Comparison of ENCODE assay signal across 10 cellular contexts in the genomic region with DNA sequence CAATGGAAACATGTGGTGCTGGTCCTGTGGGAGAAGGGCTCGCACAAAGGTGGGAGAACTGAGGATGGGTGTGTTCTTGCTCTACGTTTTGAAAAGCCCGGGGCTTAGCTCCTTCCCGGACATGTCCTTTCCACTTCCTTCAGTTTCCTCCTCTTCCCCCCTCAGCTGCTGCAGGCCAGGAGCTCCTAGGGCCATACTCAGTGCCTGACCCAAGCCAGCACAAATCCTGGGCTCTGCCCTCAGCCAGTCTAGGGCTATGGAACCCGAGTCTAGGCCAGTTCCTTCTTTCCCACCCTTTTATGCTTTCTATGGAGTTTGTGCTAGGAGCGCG. TPM values are rescaled to one million over a fixed set of nuclear protein-coding genes. Genes with fewer than 3 reads are reported as not detected.
DNase-seq lines count a peak whose midpoint lies in the region; ATAC-seq, FAIRE-seq and TF ChIP-seq lines count a peak whose summit lies in the region.
"Had no signal": no experiment of that assay in that cellular context is flagged by ENCODE, and none has a peak within 500 bp of the region (broad histone marks: within the 10 kb centered on the region; RNA-seq: fewer than 3 reads in every experiment).

No MANE protein-coding gene starts in this region.

- H3K27me3 ChIP-seq in cardiac muscle cell (peaks cover 92% of the 10 kb centered on the region), H1 (replicated peaks in 1 of 4; ENCODE audit: control insufficient read depth in 3 of 4, extremely low read depth in 1 of 4, insufficient read depth in 3 of 4, low read length in 3 of 4) (peaks cover 63 to 86% (median 81%) of the 10 kb centered on the region in 4 experiments), vagina (no peaks in the 10 kb centered on the region)
- H3K27me3 ChIP-seq in naive thymus-derived CD4-positive, alpha-beta T cell (ENCODE audit: control insufficient read depth in 2 of 2, insufficient read depth in 2 of 2, low read length in 2 of 2), result peaks cover 4 to 5% of the 10 kb centered on the region in 2 donors

- H3K36me3 ChIP-seq in cardiac muscle cell, result no peaks in the 10 kb centered on the region
- H3K36me3 ChIP-seq in H1 (ENCODE audit: control insufficient read depth in 2 of 4, insufficient read depth in 4 of 4, low read length in 3 of 4), result peaks cover 0 to 19% (median 0%) of the 10 kb centered on the region in 4 experiments; a peak in 1 of 8 replicates
- no peaks in the 10 kb centered on the region for H3K36me3 ChIP-seq in naive thymus-derived CD4-positive, alpha-beta T cell (ENCODE audit: control insufficient read depth in 2 of 3, insufficient read depth in 3 of 3, low read length in 3 of 3)
- H3K36me3 ChIP-seq in vagina, result no peaks in the 10 kb centered on the region

- H3K4me1 Mint-ChIP-seq in naive thymus-derived CD4-positive, alpha-beta T cell, result peaks cover 5 to 46% (median 33%) of the 10 kb centered on the region in 7 donors

- H3K56ac ChIP-seq in H1 (replicated peaks; ENCODE audit: insufficient read length, low read depth, low read length), result no peak overlapping the region

- TF ChIP-seq RAD21 in H1 (IDR thresholded peaks at IDR 0.05 in 1 of 2, conservative IDR thresholded peaks at IDR 0.05 in 1 of 2; ENCODE audit: low read depth in 2 of 2, low read length in 2 of 2), result no peak

- peaks cover 61 to 82% (median 73%) of the 10 kb centered on the region in 5 donors for H3K27me3 Mint-ChIP-seq in naive thymus-derived CD4-positive, alpha-beta T cell

- no peak overlapping the region for H2BK5ac ChIP-seq in H1 (ENCODE audit: low read depth, low read length)

- 16% methylated on average over 7 of the region's 7 CpGs; no CpG with 5 or more reads in 1 of the 2 experiments for WGBS in H1 (ENCODE audit: extremely low coverage in 1 of 2, insufficient coverage in 1 of 2, insufficient read length in 1 of 2, insufficient replicate concordance in 2 of 2, low coverage in 1 of 2, low lambda C conversion rate in 2 of 2, missing lambda C conversion rate in 1 of 2), 2 experiments

- no peaks in the 10 kb centered on the region for H3K79me1 ChIP-seq in H1 (ENCODE audit: low read depth, low read length)

- no peak overlapping the region for H4K91ac ChIP-seq in H1 (replicated peaks; ENCODE audit: insufficient read length, low read length)

- H3K36me3 Mint-ChIP-seq in naive thymus-derived CD4-positive, alpha-beta T cell, result peaks cover 0 to 5% (median 0%) of the 10 kb centered on the region in 5 donors

- H3K27ac ChIP-seq in cardiac muscle cell, result no peak overlapping the region
- H3K27ac ChIP-seq in H1 (ENCODE audit: low read depth, low read length), result no peak overlapping the region
- no peak overlapping the region for H3K27ac ChIP-seq in naive thymus-derived CD4-positive, alpha-beta T cell (ENCODE audit: low read depth, low read length)
- H3K27ac ChIP-seq in vagina, result peak overlapping the region; percentile 89
- H3K27ac ChIP-seq: BLaER1 treated with 17β-estradiol and CSF1 and Interleukin-3, amounts not matched to agents 10 nM and 100 nM had no signal

- no peak overlapping the region for H3K9ac ChIP-seq in H1 (replicated peaks in 1 of 4; ENCODE audit: extremely low read depth in 1 of 4, low read depth in 3 of 4, low read length in 3 of 4)
- H3K9ac ChIP-seq: BLaER1 treated with 17β-estradiol and CSF1 and Interleukin-3, amounts not matched to agents 10 nM and 100 nM had no signal

- no peak for TF ChIP-seq POLR2A in H1 (IDR thresholded peaks at IDR 0.05; ENCODE audit: control extremely low read depth in 1 of 2, low read depth in 2 of 2, low read length in 2 of 2)
- no peak for TF ChIP-seq POLR2A in vagina (IDR thresholded peaks at IDR 0.05)

- intact Hi-C loops in left cardiac atrium (cut with DNase I) (no loop called here), vagina (cut with DNase I) (no loop called here)
- intact Hi-C loops in naive thymus-derived CD4-positive, alpha-beta T cell (cut with micrococcal nuclease), result loop anchor here in 1 of 2 donors (2.0 to 5.0 kb wide), 2 partner anchors 78 to 157 kb away; no protein-coding TSS in a partner anchor

- peak overlapping the region in 8 of 10 donors; percentile 27 to 82 (median 56) for H3K4me3 Mint-ChIP-seq in naive thymus-derived CD4-positive, alpha-beta T cell

- no peak overlapping the region for H4K5ac ChIP-seq in H1 (ENCODE audit: insufficient read length, low read depth, low read length)

- H4K8ac ChIP-seq in H1 (ENCODE audit: extremely low read depth, insufficient read depth, low read length), result no peak overlapping the region

- H3K27ac Mint-ChIP-seq in naive thymus-derived CD4-positive, alpha-beta T cell, result peak overlapping the region in 2 of 9 donors; percentile 23 to 38

- H3K4me2 ChIP-seq in H1 (ENCODE audit: insufficient read depth in 1 of 2, low read depth in 2 of 2, low read length in 2 of 2), result peak overlapping the region; percentile 85 to 95
- H3K4me2 ChIP-seq: BLaER1 treated with 17β-estradiol and CSF1 and Interleukin-3, amounts not matched to agents 10 nM and 100 nM had no signal

- peak overlapping the region; percentile 26 for H3K4me3 ChIP-seq in cardiac muscle cell
- H3K4me3 ChIP-seq in H1 (ENCODE audit: extremely low read depth in 1 of 4, insufficient read depth in 2 of 4, low read depth in 3 of 4, low read length in 4 of 4), result peak overlapping the region; percentile 27 to 64 (median 36); a peak in 7 of 8 replicates
- no peak overlapping the region for H3K4me3 ChIP-seq in naive thymus-derived CD4-positive, alpha-beta T cell (ENCODE audit: low read length)
- peak overlapping the region; percentile 54 to 59 for H3K4me3 ChIP-seq in vagina

- peaks cover 12% of the 10 kb centered on the region for H3K23me2 ChIP-seq in H1 (ENCODE audit: low read depth, low read length)

- FAIRE-seq in H1 (lab: Jason Lieb, UNC), result no peak
- FAIRE-seq: GM18507 had no signal

- no peak overlapping the region for H3K23ac ChIP-seq in H1 (ENCODE audit: insufficient read length)

- H3K4ac ChIP-seq in H1 (replicated peaks; ENCODE audit: insufficient read length, low read depth, low read length), result no peak overlapping the region

- H2AK5ac ChIP-seq in H1 (ENCODE audit: low read depth, low read length), result no peak overlapping the region

- no peaks in the 10 kb centered on the region for H3K79me2 ChIP-seq in H1 (ENCODE audit: control insufficient read depth in 1 of 2, insufficient read depth in 2 of 2, low read length in 2 of 2)

- DNase-seq in cardiac muscle cell (ENCODE audit: low read depth in 1 of 2, low spot score in 1 of 2) (peak in 1 of 2 donors; percentile 17), left cardiac atrium (no peak), H1 (ENCODE audit: low read depth in 1 of 2, low spot score in 2 of 2) (no peak), vagina (ENCODE audit: extremely low spot score in 2 of 2) (no peak), NCI-H748 treated with DMSO at 0.1 percent for 48 hours (lab: John Stamatoyannopoulos, UW) (no peak)
- DNase-seq in naive thymus-derived CD4-positive, alpha-beta T cell, result no peak
- no peak for DNase-seq in stimulated activated CD4-positive, alpha-beta T cell treated with anti-CD3 and anti-CD28 coated beads, Interleukin-1b, Interleukin-23, amount 100 ng/mL, for 48 hours

- H3K9me3 ChIP-seq in cardiac muscle cell (ENCODE audit: low read depth) (no peaks in the 10 kb centered on the region), H1 (ENCODE audit: insufficient read depth in 2 of 2, low read depth in 1 of 2, low read length in 1 of 2) (no peaks in the 10 kb centered on the region), vagina (no peaks in the 10 kb centered on the region)
- H3K9me3 ChIP-seq in naive thymus-derived CD4-positive, alpha-beta T cell (ENCODE audit: control insufficient read depth in 2 of 3, low read length in 3 of 3), result no peaks in the 10 kb centered on the region

- H4K20me1 ChIP-seq in H1 (replicated peaks in 1 of 2; ENCODE audit: control insufficient read depth in 1 of 2, insufficient read depth in 2 of 2, low read length in 2 of 2), result peaks cover 6 to 26% of the 10 kb centered on the region in 2 experiments
- H4K20me1 ChIP-seq: BLaER1 treated with 17β-estradiol and CSF1 and Interleukin-3, amounts not matched to agents 10 nM and 100 nM had no signal

- ATAC-seq in left cardiac atrium (no peak), GM21526 (IDR thresholded peaks at IDR 0.05; ENCODE audit: low FRiP score, unreplicated experiment) (no peak)
- ATAC-seq in naive thymus-derived CD4-positive, alpha-beta T cell, result no peak

- POLR2A ChIA-PET in H1 (lab: Charles Lee; ENCODE audit: partially characterized antibody), result interaction anchor here (1.2 to 3.0 kb wide), 6 partner anchors 10 to 160 kb away, joined by 3 to 9 read pairs (median 6); no protein-coding TSS in a partner anchor
- POLR2A ChIA-PET in naive thymus-derived CD4-positive, alpha-beta T cell (lab: Charles Lee), result no interaction called here

- 0 out of 2 replicates have a peak overlapping the region, but pooled peaks have one; percentile 67 for H3K18ac ChIP-seq in H1 (ENCODE audit: extremely low read depth, low read length)

- no peak overlapping the region for H2BK120ac ChIP-seq in H1 (replicated peaks; ENCODE audit: low read depth, low read length)

- H2AFZ ChIP-seq in H1 (ENCODE audit: low read length), result no peak overlapping the region

- H3K4me1 ChIP-seq in cardiac muscle cell (ENCODE audit: low read depth) (peaks cover 7% of the 10 kb centered on the region), H1 (replicated peaks in 1 of 4; ENCODE audit: control insufficient read depth in 3 of 4, insufficient read depth in 4 of 4, low read length in 3 of 4) (peaks cover 0 to 27% (median 13%) of the 10 kb centered on the region in 4 experiments; a peak in 5 of 7 replicates), vagina (peaks cover 52% of the 10 kb centered on the region)
- no peaks in the 10 kb centered on the region for H3K4me1 ChIP-seq in naive thymus-derived CD4-positive, alpha-beta T cell (ENCODE audit: control insufficient read depth in 2 of 2, insufficient read depth in 2 of 2, low read length in 2 of 2)
- H3K4me1 ChIP-seq: BLaER1 treated with 17β-estradiol and CSF1 and Interleukin-3, amounts not matched to agents 10 nM and 100 nM had no signal

- CTCF ChIA-PET in H1 (lab: Charles Lee; ENCODE audit: partially characterized antibody), result interaction anchor here (0.9 to 5.5 kb wide), 5 partner anchors 10 to 484 kb away, joined by 3 to 61 read pairs (median 5); no protein-coding TSS in a partner anchor
- CTCF ChIA-PET in naive thymus-derived CD4-positive, alpha-beta T cell (lab: Charles Lee), result no interaction called here

- TF ChIP-seq CTCF in cardiac muscle cell (IDR thresholded peaks at IDR 0.05; ENCODE audit: low read depth, low read length) (no peak), H1 (IDR thresholded peaks at IDR 0.05; ENCODE audit: control extremely low read depth in 1 of 3, insufficient read depth in 1 of 3, low read depth in 1 of 3, low read length in 3 of 3) (no peak), vagina (IDR thresholded peaks at IDR 0.05) (no peak)

- no peak overlapping the region for H2BK20ac ChIP-seq in H1 (ENCODE audit: low read length)

- no peak overlapping the region for H3K14ac ChIP-seq in H1 (ENCODE audit: insufficient read length)

- 0 out of 2 replicates have a peak overlapping the region, but pooled peaks have one; percentile 68 for H2BK12ac ChIP-seq in H1 (ENCODE audit: low read depth, low read length)

- TF ChIP-seq EP300 in H1 (IDR thresholded peaks at IDR 0.05; ENCODE audit: borderline replicate concordance in 1 of 2, low read depth in 2 of 2, low read length in 2 of 2), result no peak

- no peak overlapping the region for H2BK15ac ChIP-seq in H1 (ENCODE audit: low read length)

- H3K9me3 Mint-ChIP-seq in naive thymus-derived CD4-positive, alpha-beta T cell, result peaks cover 0 to 2% (median 0%) of the 10 kb centered on the region in 11 donors

RNA-seq across cellular contexts. Expression of gene SIX2, which starts 1.4 kb away (rescaled TPM):
- 0.63 and 0.89 TPM in 2 replicates for total RNA-seq in cardiac muscle cell
- polyA plus RNA-seq in cardiac muscle cell, result 0.78 and 1.0 TPM in 2 replicates
- 1 to 10 TPM; 1.0 to 1.3 TPM for total RNA-seq in left cardiac atrium
- 0.84 and 1.0 TPM in 2 replicates for total RNA-seq in H1 (2021; fragmentation: NEBNext Ultra II Directional; extraction: Animal tissue kit (Norgen Biotek cat#: 25700))
- 0.47 and 0.77 TPM in 2 replicates for polyA plus RNA-seq in H1 (2011; rRNA removed)
- 0.87 TPM for polyA plus RNA-seq in H1 (2011; cell fraction: cytosol; rRNA removed)
- polyA plus RNA-seq in H1 (2011; cell fraction: nucleus; rRNA removed), result 0.23 TPM
- polyA plus RNA-seq in H1 (2012, experiment 1 of 2), result 0.19 to 0.31 TPM (median 0.27 TPM) in 4 replicates
- polyA plus RNA-seq in H1 (2012, experiment 2 of 2), result 0.50 TPM
- 0.51 TPM for polyA plus RNA-seq in H1 (2013, experiment 1 of 2)
- 0.59 TPM for polyA plus RNA-seq in H1 (2013, experiment 2 of 2)
- 0.15 and 0.32 TPM in 2 replicates for polyA minus RNA-seq in H1 (2011; rRNA and poly(A)+ RNA removed)
- polyA minus RNA-seq in H1 (2011; cell fraction: cytosol; rRNA and poly(A)+ RNA removed), result 0.66 TPM
- polyA minus RNA-seq in H1 (2011; cell fraction: nucleus; rRNA and poly(A)+ RNA removed), result 1.8 TPM
- not detected for total RNA-seq in naive thymus-derived CD4-positive, alpha-beta T cell
- polyA plus RNA-seq in naive thymus-derived CD4-positive, alpha-beta T cell, result not detected
- total RNA-seq in vagina, result 16.7 TPM
